In the genomic region with DNA sequence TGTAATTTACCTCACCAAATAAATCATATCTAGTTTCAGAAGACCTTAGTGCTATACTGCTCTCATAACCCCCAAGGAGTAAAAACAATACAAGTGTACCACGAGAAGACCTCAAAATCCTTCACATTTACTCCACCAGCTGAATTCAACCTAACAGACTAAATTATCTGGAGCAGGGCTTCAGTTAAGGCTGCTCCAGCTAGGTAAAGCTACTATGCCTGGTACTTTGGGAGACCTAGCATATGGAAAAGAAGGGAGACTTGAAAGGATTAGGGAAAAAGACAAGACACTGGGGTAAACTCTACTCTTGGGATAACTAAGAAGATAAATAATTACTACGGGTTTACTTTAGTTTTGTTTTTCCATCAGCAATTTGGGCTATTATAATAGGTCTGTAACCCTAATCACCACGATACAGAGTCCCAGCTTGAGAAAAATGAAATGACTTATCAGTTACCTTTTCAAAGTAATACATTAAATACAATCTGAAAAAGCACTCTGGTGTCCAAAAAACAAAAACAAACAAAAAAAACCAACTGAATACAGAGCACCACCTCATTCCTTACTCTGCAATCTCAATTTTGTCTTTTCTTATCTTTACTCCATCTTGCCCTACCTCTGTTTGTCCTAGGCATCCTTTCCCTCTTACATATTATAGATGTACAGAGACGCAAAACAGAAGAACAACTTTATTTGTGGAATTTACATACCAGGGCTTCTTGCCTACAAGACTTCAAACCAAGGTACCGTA, we compare ENCODE assay signal across 11 cellular contexts. TPM values are rescaled to one million over a fixed set of nuclear protein-coding genes. Genes with fewer than 3 reads are reported as not detected.
DNase-seq lines count a peak whose midpoint lies in the region; ATAC-seq and TF ChIP-seq lines count a peak whose summit lies in the region.
"Had no signal": no experiment of that assay in that cellular context is flagged by ENCODE, and none has a peak within 500 bp of the region (broad histone marks: within the 10 kb centered on the region; RNA-seq: fewer than 3 reads in every experiment).

No MANE protein-coding gene starts in this region.

- H3K27me3 Mint-ChIP-seq in activated CD8-positive, alpha-beta T cell treated with anti-CD3 and anti-CD28 coated beads for 36 hours = no peaks in the 10 kb centered on the region
- peaks cover 10% of the 10 kb centered on the region for H3K27me3 Mint-ChIP-seq in activated CD8-positive, alpha-beta T cell treated with anti-CD3 and anti-CD28 coated beads, Interleukin-2, amount 10 ng/mL, durations not matched to agents 7 days and 5 days (ENCODE audit: low read depth)
- no peaks in the 10 kb centered on the region for H3K27me3 Mint-ChIP-seq in central memory CD8-positive, alpha-beta T cell

- POLR2A ChIA-PET in activated CD8-positive, alpha-beta T cell treated with anti-CD3 and anti-CD28 coated beads for 36 hours (lab: Charles Lee) = no interaction called here
- POLR2A ChIA-PET in activated CD8-positive, alpha-beta T cell treated with anti-CD3 and anti-CD28 coated beads, Interleukin-2, amount 10 ng/mL, durations not matched to agents 7 days and 5 days (lab: Charles Lee) = interaction anchor here (1.3 to 1.5 kb wide), 2 partner anchors 34 to 838 kb away, joined by 3 read pairs; a partner anchor contains a TSS

- H3K9me3 Mint-ChIP-seq in activated CD8-positive, alpha-beta T cell treated with anti-CD3 and anti-CD28 coated beads for 36 hours = peaks cover 2% of the 10 kb centered on the region
- no peaks in the 10 kb centered on the region for H3K9me3 Mint-ChIP-seq in activated CD8-positive, alpha-beta T cell treated with anti-CD3 and anti-CD28 coated beads, Interleukin-2, amount 10 ng/mL, durations not matched to agents 7 days and 5 days (ENCODE audit: insufficient read depth)
- H3K9me3 Mint-ChIP-seq in central memory CD8-positive, alpha-beta T cell = no peaks in the 10 kb centered on the region

- no peak for DNase-seq in activated CD8-positive, alpha-beta T cell treated with anti-CD3 and anti-CD28 coated beads for 36 hours
- no peak for DNase-seq in activated CD8-positive, alpha-beta T cell treated with anti-CD3 and anti-CD28 coated beads, Interleukin-2, amount 10 ng/mL, durations not matched to agents 7 days and 5 days
- DNase-seq in NCI-H69 (lab: John Stamatoyannopoulos, UW) (peak; percentile 59), retina (peak; percentile 7), NCI-H345 treated with DMSO at 0.1 percent for 48 hours (lab: John Stamatoyannopoulos, UW; ENCODE audit: unreplicated experiment) (no peak), NCI-H446 treated with DMSO at 0.1 percent for 48 hours (lab: John Stamatoyannopoulos, UW) (no peak)
- DNase-seq in central memory CD8-positive, alpha-beta T cell (ENCODE audit: low spot score in 2 of 2) = no peak
- DNase-seq: KBM-7; OCI-M1; stimulated activated CD8-positive, alpha-beta memory T cell treated with anti-CD3 and anti-CD28 coated beads, Interleukin-4, amount 100 ng/mL, for 48 hours had no signal

- H3K27ac Mint-ChIP-seq in activated CD8-positive, alpha-beta T cell treated with anti-CD3 and anti-CD28 coated beads for 36 hours = peak overlapping the region; percentile 12
- H3K27ac Mint-ChIP-seq in activated CD8-positive, alpha-beta T cell treated with anti-CD3 and anti-CD28 coated beads, Interleukin-2, amount 10 ng/mL, durations not matched to agents 7 days and 5 days = no peak overlapping the region
- no peak overlapping the region for H3K27ac Mint-ChIP-seq in central memory CD8-positive, alpha-beta T cell (ENCODE audit: low read depth)

- CTCF ChIA-PET in activated CD8-positive, alpha-beta T cell treated with anti-CD3 and anti-CD28 coated beads for 36 hours (lab: Charles Lee) = interaction anchor here (1.0 to 2.3 kb wide), 3 partner anchors 34 to 123 kb away, joined by 3 to 9 read pairs (median 4); a partner anchor contains a TSS
- CTCF ChIA-PET in activated CD8-positive, alpha-beta T cell treated with anti-CD3 and anti-CD28 coated beads, Interleukin-2, amount 10 ng/mL, durations not matched to agents 7 days and 5 days (lab: Charles Lee) = interaction anchor here (0.9 to 1.7 kb wide), 2 partner anchors 68 to 123 kb away, joined by 3 to 4 read pairs; no protein-coding TSS in a partner anchor

- no peak for ATAC-seq in activated CD8-positive, alpha-beta T cell treated with anti-CD3 and anti-CD28 coated beads for 36 hours
- ATAC-seq in activated CD8-positive, alpha-beta T cell treated with anti-CD3 and anti-CD28 coated beads, Interleukin-2, amount 10 ng/mL, durations not matched to agents 7 days and 5 days = no peak
- no peak for ATAC-seq in central memory CD8-positive, alpha-beta T cell (replicated peaks; ENCODE audit: extremely low read depth, poor library complexity, severe bottlenecking)
- ATAC-seq in GM21737 (IDR thresholded peaks at IDR 0.05; ENCODE audit: unreplicated experiment) = no peak

- no peak for TF ChIP-seq CTCF in activated CD8-positive, alpha-beta T cell treated with anti-CD3 and anti-CD28 coated beads for 36 hours (IDR thresholded peaks at IDR 0.05)

- H3K4me3 Mint-ChIP-seq in activated CD8-positive, alpha-beta T cell treated with anti-CD3 and anti-CD28 coated beads for 36 hours = peak overlapping the region; percentile 84
- no peak overlapping the region for H3K4me3 Mint-ChIP-seq in activated CD8-positive, alpha-beta T cell treated with anti-CD3 and anti-CD28 coated beads, Interleukin-2, amount 10 ng/mL, durations not matched to agents 7 days and 5 days
- peak overlapping the region; percentile 83 for H3K4me3 Mint-ChIP-seq in central memory CD8-positive, alpha-beta T cell

- H3K36me3 Mint-ChIP-seq in activated CD8-positive, alpha-beta T cell treated with anti-CD3 and anti-CD28 coated beads for 36 hours (ENCODE audit: low read depth) = no peaks in the 10 kb centered on the region
- H3K36me3 Mint-ChIP-seq in activated CD8-positive, alpha-beta T cell treated with anti-CD3 and anti-CD28 coated beads, Interleukin-2, amount 10 ng/mL, durations not matched to agents 7 days and 5 days (ENCODE audit: low read depth) = no peaks in the 10 kb centered on the region
- peaks cover 7% of the 10 kb centered on the region for H3K36me3 Mint-ChIP-seq in central memory CD8-positive, alpha-beta T cell (ENCODE audit: insufficient read depth)

- H3K4me1 Mint-ChIP-seq in activated CD8-positive, alpha-beta T cell treated with anti-CD3 and anti-CD28 coated beads for 36 hours (ENCODE audit: low read depth) = peaks cover 23% of the 10 kb centered on the region
- H3K4me1 Mint-ChIP-seq in activated CD8-positive, alpha-beta T cell treated with anti-CD3 and anti-CD28 coated beads, Interleukin-2, amount 10 ng/mL, durations not matched to agents 7 days and 5 days (ENCODE audit: low read depth) = peaks cover 25% of the 10 kb centered on the region
- H3K4me1 Mint-ChIP-seq in central memory CD8-positive, alpha-beta T cell = peaks cover 14% of the 10 kb centered on the region

- intact Hi-C loops in activated CD8-positive, alpha-beta T cell treated with anti-CD3 and anti-CD28 coated beads for 36 hours (cut with micrococcal nuclease) = loop anchor here (10.0 kb wide), 1 partner anchor 226 kb away; a partner anchor contains a TSS

RNA-seq across cellular contexts. Expression of a gene that starts 2.1 kb away (rescaled TPM):
- total RNA-seq in activated CD8-positive, alpha-beta T cell treated with anti-CD3 and anti-CD28 coated beads for 36 hours = 1 to 10 TPM; 2.7 to 3.8 TPM
- total RNA-seq in activated CD8-positive, alpha-beta T cell treated with anti-CD3 and anti-CD28 coated beads, Interleukin-2, amount 10 ng/mL, durations not matched to agents 7 days and 5 days = 1 to 10 TPM; 1.7 to 2.1 TPM

RNA-seq across cellular contexts. Expression of a gene that starts 33.8 kb away (rescaled TPM):
- total RNA-seq in activated CD8-positive, alpha-beta T cell treated with anti-CD3 and anti-CD28 coated beads for 36 hours = 1 to 10 TPM; 2.5 to 4.0 TPM
- 1 to 10 TPM in 1 of 2 experiments, under 1 TPM in 1; 0.97 to 1.4 TPM for total RNA-seq in activated CD8-positive, alpha-beta T cell treated with anti-CD3 and anti-CD28 coated beads, Interleukin-2, amount 10 ng/mL, durations not matched to agents 7 days and 5 days

Comparison
In these comparisons a context has a peak if more than half of its experiments do, and no peak if none do; other contexts are left out.
1. DNase-seq: peak in NCI-H69 (single experiment) and retina (single experiment); none in activated CD8-positive, alpha-beta T cell treated with anti-CD3 and anti-CD28 coated beads for 36 hours (single experiment), activated CD8-positive, alpha-beta T cell treated with anti-CD3 and anti-CD28 coated beads, Interleukin-2, amount 10 ng/mL, durations not matched to agents 7 days and 5 days (single experiment), central memory CD8-positive, alpha-beta T cell (0 of 2), NCI-H345 treated with DMSO at 0.1 percent for 48 hours (single experiment) and NCI-H446 treated with DMSO at 0.1 percent for 48 hours (single experiment).